ENCODE assay signal across 8 cellular contexts in the genomic region with DNA sequence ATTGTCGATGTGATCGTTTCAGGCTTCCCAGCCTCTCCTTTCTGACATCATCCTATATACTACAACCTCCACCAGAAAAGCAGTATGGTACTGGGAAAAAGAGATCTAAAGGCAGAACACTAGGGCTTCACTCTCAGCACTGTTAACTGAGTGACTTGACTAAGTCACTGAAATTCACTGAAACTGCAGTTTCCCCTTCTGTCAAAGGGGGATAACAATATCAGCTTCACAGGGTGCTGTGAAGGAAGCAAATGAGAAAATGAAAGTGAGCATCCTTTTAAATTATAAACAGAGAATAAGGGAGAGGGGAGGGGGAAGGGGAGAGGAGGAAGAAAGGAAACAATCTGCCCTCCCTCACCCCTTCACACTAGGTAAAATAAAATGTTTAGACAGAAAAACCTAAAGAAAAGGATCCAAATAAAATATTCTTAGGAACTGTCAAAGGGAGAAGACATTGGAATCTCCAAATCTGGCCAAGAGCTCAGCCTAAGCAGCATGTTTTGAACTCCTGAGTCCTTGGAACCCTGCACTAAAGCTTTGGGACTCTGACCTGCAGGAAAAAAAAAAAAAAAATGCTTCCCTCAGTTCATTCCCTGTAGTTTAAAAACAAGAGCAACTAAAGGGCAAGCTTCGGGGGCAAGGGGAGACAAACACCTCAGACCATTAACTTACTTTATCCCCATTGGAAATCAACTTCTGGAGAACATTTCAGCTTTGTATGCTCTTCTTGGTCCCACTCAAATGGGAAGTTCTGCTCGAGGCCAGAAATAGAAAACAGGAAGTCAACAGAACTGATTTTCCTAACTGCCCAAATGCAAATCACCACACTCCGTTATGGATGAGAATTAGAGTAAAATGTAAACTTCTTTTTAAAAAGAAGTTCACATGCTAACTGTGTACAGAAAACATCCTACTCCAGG.
DNase-seq lines count a peak whose midpoint lies in the region; ATAC-seq, FAIRE-seq and TF ChIP-seq lines count a peak whose summit lies in the region.

No MANE protein-coding gene starts in this region.

- no peak for TF ChIP-seq POLR2A in thyroid gland (IDR thresholded peaks at IDR 0.05)

- no peak for FAIRE-seq in urothelium cell line (lab: Jason Lieb, UNC)

- no peaks in the 10 kb centered on the region for H3K9me3 ChIP-seq in thyroid gland

- H3K4me3 ChIP-seq in fibroblast of the aortic adventitia (ENCODE audit: low read depth, low read length) = no peak overlapping the region
- no peak overlapping the region for H3K4me3 ChIP-seq in thyroid gland (replicated peaks in 1 of 3)

- in situ Hi-C loops in GM13976 (cut with MboI; ENCODE audit: low sequenced_read_pairs, unreplicated experiment) (no loop called here), ACHN (cut with HindIII; ENCODE audit: low pct_ligation_motif_present, low pct_unique_long_range_greater_than_20kb, low sequenced_read_pairs) (no loop called here)

- no peaks in the 10 kb centered on the region for H3K27me3 ChIP-seq in thyroid gland

- peaks cover 5 to 21% of the 10 kb centered on the region in 2 donors for H3K4me1 ChIP-seq in thyroid gland

- ATAC-seq in GM21529 (IDR thresholded peaks at IDR 0.05; ENCODE audit: unreplicated experiment) = peak; percentile 35
- peak; percentile 51 for ATAC-seq in HG03558 (IDR thresholded peaks at IDR 0.05; ENCODE audit: extremely low read depth, unreplicated experiment)

- no peak overlapping the region for H3K27ac ChIP-seq in thyroid gland

- intact Hi-C loops in thyroid gland (cut with DNase I) = no loop called here

- 73 to 80% methylated on average over 5 of the region's 5 CpGs for WGBS in thyroid gland, 2 donors

- no peak for TF ChIP-seq CTCF in GM13976 (IDR thresholded peaks at IDR 0.05; ENCODE audit: borderline replicate concordance, control extremely low read depth, extremely low read depth, insufficient read depth, missing control alignments)
- TF ChIP-seq CTCF in fibroblast of the aortic adventitia (IDR thresholded peaks at IDR 0.05; ENCODE audit: insufficient read depth, low read length) = peak; percentile 25
- TF ChIP-seq CTCF in thyroid gland (IDR thresholded peaks at IDR 0.05) = no peak

- no peaks in the 10 kb centered on the region for H3K36me3 ChIP-seq in thyroid gland

- DNase-seq in GM13976 (ENCODE audit: low spot score) (peak; percentile 52), fibroblast of the aortic adventitia (ENCODE audit: low read depth) (no peak), NCI-H1048 (lab: John Stamatoyannopoulos, UW) (no peak), thyroid gland (no peak), urothelium cell line (ENCODE audit: low spot score) (no peak), ACHN (no peak)
